1 cellular context compared by ENCODE assay signal in the genomic region with DNA sequence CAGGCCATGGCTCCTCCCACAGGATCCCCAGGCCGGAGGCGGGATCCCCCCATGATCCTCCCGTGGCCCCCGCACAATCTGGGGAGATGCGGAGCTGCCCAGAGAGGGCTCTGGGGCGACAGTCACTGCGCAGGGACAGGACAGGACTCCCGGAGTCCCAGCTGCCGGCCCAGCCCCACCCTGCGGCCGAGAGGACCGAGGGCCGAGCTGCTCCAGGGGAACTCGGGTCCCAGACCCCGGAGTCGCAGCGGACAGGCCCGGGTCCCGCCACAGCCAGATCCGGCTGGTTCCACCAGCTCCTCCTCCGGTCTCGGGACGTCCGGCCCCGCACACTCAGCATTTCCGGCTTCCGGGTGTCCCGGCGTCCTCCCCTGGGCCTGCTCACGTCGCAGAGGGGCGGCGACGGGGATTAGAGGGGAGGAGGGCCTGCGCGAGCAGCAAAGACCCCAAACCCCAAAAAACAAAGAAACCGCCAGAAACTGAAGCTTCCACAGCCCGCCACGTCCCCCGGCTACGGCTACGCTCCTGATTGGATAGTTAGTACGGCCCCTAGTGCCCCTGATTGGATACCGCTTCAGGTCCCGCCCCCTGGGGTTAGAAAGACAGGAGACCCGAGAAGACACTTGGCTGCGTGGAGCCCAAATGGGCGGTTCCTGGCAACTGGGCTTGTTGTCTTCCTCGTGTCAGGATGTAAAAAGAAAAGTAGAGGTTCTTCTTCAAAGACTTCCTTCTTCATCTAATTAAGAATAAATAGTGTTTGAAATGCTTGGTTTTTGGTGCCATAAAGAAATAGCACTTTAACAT.
TF ChIP-seq lines count a peak whose summit lies in the region.

No MANE protein-coding gene starts in this region.

TF ChIP-seq in HepG2, 621 proteins besides CTCF, POLR2A, EP300 and RAD21 (continued from another document and continues in another):
- TF ChIP-seq, protein P1, sequence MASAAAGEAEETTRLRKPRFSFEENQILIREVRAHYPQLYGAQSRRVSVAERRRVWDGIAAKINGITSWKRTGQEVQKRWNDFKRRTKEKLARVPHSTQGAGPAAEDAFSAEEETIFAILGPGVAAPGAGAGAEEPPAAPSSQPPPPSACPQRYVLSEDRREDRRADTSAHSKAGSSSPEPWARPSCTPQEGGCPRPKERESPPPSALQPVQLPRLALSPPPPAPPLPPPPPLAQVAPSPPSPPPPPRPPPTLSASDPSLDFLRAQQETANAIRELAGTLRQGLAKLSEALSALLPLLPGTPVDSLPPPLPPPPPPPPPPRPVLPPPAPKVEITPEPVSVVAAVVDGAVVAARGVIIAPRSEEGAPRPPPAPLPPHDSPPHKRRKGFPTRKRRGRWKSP (CRISPR knock-in tag; IDR thresholded peaks at IDR 0.05), result no peak
- TF ChIP-seq, protein P2, sequence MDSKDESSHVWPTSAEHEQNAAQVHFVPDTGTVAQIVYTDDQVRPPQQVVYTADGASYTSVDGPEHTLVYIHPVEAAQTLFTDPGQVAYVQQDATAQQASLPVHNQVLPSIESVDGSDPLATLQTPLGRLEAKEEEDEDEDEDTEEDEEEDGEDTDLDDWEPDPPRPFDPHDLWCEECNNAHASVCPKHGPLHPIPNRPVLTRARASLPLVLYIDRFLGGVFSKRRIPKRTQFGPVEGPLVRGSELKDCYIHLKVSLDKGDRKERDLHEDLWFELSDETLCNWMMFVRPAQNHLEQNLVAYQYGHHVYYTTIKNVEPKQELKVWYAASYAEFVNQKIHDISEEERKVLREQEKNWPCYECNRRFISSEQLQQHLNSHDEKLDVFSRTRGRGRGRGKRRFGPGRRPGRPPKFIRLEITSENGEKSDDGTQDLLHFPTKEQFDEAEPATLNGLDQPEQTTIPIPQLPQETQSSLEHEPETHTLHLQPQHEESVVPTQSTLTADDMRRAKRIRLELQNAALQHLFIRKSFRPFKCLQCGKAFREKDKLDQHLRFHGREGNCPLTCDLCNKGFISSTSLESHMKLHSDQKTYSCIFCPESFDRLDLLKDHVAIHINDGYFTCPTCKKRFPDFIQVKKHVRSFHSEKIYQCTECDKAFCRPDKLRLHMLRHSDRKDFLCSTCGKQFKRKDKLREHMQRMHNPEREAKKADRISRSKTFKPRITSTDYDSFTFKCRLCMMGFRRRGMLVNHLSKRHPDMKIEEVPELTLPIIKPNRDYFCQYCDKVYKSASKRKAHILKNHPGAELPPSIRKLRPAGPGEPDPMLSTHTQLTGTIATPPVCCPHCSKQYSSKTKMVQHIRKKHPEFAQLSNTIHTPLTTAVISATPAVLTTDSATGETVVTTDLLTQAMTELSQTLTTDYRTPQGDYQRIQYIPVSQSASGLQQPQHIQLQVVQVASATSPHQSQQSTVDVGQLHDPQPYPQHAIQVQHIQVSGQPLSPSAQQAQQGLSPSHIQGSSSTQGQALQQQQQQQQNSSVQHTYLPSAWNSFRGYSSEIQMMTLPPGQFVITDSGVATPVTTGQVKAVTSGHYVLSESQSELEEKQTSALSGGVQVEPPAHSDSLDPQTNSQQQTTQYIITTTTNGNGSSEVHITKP (CRISPR knock-in tag; IDR thresholded peaks at IDR 0.05; ENCODE audit: low read depth), result peak; percentile 70; the same call in 1 of the 2 replicates
- TF ChIP-seq, protein P3, sequence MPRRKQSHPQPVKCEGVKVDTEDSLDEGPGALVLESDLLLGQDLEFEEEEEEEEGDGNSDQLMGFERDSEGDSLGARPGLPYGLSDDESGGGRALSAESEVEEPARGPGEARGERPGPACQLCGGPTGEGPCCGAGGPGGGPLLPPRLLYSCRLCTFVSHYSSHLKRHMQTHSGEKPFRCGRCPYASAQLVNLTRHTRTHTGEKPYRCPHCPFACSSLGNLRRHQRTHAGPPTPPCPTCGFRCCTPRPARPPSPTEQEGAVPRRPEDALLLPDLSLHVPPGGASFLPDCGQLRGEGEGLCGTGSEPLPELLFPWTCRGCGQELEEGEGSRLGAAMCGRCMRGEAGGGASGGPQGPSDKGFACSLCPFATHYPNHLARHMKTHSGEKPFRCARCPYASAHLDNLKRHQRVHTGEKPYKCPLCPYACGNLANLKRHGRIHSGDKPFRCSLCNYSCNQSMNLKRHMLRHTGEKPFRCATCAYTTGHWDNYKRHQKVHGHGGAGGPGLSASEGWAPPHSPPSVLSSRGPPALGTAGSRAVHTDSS (CRISPR knock-in tag; conservative IDR thresholded peaks at IDR 0.05), result no peak
- no peak for TF ChIP-seq SCMH1 (CRISPR knock-in tag; IDR thresholded peaks at IDR 0.05; ENCODE audit: borderline replicate concordance)
- peak; percentile 59; the same call in 1 of the 2 replicates for TF ChIP-seq SP4 (CRISPR knock-in tag; IDR thresholded peaks at IDR 0.05)
- peak; percentile 47; the same call in 1 of the 2 replicates for TF ChIP-seq ZNF724P (CRISPR knock-in tag; IDR thresholded peaks at IDR 0.05; ENCODE audit: borderline replicate concordance)
- TF ChIP-seq, protein P4, sequence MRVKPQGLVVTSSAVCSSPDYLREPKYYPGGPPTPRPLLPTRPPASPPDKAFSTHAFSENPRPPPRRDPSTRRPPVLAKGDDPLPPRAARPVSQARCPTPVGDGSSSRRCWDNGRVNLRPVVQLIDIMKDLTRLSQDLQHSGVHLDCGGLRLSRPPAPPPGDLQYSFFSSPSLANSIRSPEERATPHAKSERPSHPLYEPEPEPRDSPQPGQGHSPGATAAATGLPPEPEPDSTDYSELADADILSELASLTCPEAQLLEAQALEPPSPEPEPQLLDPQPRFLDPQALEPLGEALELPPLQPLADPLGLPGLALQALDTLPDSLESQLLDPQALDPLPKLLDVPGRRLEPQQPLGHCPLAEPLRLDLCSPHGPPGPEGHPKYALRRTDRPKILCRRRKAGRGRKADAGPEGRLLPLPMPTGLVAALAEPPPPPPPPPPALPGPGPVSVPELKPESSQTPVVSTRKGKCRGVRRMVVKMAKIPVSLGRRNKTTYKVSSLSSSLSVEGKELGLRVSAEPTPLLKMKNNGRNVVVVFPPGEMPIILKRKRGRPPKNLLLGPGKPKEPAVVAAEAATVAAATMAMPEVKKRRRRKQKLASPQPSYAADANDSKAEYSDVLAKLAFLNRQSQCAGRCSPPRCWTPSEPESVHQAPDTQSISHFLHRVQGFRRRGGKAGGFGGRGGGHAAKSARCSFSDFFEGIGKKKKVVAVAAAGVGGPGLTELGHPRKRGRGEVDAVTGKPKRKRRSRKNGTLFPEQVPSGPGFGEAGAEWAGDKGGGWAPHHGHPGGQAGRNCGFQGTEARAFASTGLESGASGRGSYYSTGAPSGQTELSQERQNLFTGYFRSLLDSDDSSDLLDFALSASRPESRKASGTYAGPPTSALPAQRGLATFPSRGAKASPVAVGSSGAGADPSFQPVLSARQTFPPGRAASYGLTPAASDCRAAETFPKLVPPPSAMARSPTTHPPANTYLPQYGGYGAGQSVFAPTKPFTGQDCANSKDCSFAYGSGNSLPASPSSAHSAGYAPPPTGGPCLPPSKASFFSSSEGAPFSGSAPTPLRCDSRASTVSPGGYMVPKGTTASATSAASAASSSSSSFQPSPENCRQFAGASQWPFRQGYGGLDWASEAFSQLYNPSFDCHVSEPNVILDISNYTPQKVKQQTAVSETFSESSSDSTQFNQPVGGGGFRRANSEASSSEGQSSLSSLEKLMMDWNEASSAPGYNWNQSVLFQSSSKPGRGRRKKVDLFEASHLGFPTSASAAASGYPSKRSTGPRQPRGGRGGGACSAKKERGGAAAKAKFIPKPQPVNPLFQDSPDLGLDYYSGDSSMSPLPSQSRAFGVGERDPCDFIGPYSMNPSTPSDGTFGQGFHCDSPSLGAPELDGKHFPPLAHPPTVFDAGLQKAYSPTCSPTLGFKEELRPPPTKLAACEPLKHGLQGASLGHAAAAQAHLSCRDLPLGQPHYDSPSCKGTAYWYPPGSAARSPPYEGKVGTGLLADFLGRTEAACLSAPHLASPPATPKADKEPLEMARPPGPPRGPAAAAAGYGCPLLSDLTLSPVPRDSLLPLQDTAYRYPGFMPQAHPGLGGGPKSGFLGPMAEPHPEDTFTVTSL (CRISPR knock-in tag; IDR thresholded peaks at IDR 0.05; ENCODE audit: borderline replicate concordance), result peak; percentile 33; the same call in 1 of the 2 replicates
- TF ChIP-seq ZNF496 (CRISPR knock-in tag; IDR thresholded peaks at IDR 0.05; ENCODE audit: insufficient replicate concordance), result no peak
- TF ChIP-seq HNF4A (CRISPR knock-in tag; IDR thresholded peaks at IDR 0.05), result 0 out of 2 replicates have a peak, but pooled peaks have one; percentile 4
- TF ChIP-seq, protein P5, sequence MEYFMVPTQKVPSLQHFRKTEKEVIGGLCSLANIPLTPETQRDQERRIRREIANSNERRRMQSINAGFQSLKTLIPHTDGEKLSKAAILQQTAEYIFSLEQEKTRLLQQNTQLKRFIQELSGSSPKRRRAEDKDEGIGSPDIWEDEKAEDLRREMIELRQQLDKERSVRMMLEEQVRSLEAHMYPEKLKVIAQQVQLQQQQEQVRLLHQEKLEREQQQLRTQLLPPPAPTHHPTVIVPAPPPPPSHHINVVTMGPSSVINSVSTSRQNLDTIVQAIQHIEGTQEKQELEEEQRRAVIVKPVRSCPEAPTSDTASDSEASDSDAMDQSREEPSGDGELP (IDR thresholded peaks at IDR 0.05; ENCODE audit: borderline replicate concordance, low read depth), result no peak
- peak; percentile 57; the same call in 1 of the 2 replicates for TF ChIP-seq SAFB2 (CRISPR knock-in tag; IDR thresholded peaks at IDR 0.05; ENCODE audit: borderline replicate concordance, low read depth)
- TF ChIP-seq SSRP1 (CRISPR knock-in tag; IDR thresholded peaks at IDR 0.05), result no peak
- TF ChIP-seq, protein P6, sequence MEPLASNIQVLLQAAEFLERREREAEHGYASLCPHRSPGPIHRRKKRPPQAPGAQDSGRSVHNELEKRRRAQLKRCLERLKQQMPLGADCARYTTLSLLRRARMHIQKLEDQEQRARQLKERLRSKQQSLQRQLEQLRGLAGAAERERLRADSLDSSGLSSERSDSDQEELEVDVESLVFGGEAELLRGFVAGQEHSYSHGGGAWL (CRISPR knock-in tag; IDR thresholded peaks at IDR 0.05), result peak; percentile 37; the same call in 1 of the 2 replicates
- TF ChIP-seq, protein P7, sequence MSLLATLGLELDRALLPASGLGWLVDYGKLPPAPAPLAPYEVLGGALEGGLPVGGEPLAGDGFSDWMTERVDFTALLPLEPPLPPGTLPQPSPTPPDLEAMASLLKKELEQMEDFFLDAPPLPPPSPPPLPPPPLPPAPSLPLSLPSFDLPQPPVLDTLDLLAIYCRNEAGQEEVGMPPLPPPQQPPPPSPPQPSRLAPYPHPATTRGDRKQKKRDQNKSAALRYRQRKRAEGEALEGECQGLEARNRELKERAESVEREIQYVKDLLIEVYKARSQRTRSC (CRISPR knock-in tag; IDR thresholded peaks at IDR 0.05; ENCODE audit: low read depth), result no peak
- TF ChIP-seq, protein P8, sequence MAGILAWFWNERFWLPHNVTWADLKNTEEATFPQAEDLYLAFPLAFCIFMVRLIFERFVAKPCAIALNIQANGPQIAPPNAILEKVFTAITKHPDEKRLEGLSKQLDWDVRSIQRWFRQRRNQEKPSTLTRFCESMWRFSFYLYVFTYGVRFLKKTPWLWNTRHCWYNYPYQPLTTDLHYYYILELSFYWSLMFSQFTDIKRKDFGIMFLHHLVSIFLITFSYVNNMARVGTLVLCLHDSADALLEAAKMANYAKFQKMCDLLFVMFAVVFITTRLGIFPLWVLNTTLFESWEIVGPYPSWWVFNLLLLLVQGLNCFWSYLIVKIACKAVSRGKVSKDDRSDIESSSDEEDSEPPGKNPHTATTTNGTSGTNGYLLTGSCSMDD (CRISPR knock-in tag; IDR thresholded peaks at IDR 0.05), result no peak
- TF ChIP-seq DMAP1 (CRISPR knock-in tag; IDR thresholded peaks at IDR 0.05), result no peak; the same call in 1 of the 2 replicates
- no peak for TF ChIP-seq MED1 (CRISPR knock-in tag; IDR thresholded peaks at IDR 0.05)
- TF ChIP-seq ZNF160 (CRISPR knock-in tag; IDR thresholded peaks at IDR 0.05), result no peak
- TF ChIP-seq SYNCRIP (IDR thresholded peaks at IDR 0.05; ENCODE audit: insufficient read depth, low read depth, low read length), result no peak
- no peak for TF ChIP-seq ADNP (CRISPR knock-in tag; IDR thresholded peaks at IDR 0.05)
- TF ChIP-seq, protein P9, sequence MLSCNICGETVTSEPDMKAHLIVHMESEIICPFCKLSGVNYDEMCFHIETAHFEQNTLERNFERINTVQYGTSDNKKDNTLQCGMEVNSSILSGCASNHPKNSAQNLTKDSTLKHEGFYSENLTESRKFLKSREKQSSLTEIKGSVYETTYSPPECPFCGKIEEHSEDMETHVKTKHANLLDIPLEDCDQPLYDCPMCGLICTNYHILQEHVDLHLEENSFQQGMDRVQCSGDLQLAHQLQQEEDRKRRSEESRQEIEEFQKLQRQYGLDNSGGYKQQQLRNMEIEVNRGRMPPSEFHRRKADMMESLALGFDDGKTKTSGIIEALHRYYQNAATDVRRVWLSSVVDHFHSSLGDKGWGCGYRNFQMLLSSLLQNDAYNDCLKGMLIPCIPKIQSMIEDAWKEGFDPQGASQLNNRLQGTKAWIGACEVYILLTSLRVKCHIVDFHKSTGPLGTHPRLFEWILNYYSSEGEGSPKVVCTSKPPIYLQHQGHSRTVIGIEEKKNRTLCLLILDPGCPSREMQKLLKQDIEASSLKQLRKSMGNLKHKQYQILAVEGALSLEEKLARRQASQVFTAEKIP (CRISPR knock-in tag; IDR thresholded peaks at IDR 0.05; ENCODE audit: borderline replicate concordance), result no peak
- TF ChIP-seq, protein P10, sequence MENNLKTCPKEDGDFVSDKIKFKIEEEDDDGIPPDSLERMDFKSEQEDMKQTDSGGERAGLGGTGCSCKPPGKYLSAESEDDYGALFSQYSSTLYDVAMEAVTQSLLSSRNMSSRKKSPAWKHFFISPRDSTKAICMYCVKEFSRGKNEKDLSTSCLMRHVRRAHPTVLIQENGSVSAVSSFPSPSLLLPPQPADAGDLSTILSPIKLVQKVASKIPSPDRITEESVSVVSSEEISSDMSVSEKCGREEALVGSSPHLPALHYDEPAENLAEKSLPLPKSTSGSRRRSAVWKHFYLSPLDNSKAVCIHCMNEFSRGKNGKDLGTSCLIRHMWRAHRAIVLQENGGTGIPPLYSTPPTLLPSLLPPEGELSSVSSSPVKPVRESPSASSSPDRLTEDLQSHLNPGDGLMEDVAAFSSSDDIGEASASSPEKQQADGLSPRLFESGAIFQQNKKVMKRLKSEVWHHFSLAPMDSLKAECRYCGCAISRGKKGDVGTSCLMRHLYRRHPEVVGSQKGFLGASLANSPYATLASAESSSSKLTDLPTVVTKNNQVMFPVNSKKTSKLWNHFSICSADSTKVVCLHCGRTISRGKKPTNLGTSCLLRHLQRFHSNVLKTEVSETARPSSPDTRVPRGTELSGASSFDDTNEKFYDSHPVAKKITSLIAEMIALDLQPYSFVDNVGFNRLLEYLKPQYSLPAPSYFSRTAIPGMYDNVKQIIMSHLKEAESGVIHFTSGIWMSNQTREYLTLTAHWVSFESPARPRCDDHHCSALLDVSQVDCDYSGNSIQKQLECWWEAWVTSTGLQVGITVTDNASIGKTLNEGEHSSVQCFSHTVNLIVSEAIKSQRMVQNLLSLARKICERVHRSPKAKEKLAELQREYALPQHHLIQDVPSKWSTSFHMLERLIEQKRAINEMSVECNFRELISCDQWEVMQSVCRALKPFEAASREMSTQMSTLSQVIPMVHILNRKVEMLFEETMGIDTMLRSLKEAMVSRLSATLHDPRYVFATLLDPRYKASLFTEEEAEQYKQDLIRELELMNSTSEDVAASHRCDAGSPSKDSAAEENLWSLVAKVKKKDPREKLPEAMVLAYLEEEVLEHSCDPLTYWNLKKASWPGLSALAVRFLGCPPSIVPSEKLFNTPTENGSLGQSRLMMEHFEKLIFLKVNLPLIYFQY (CRISPR knock-in tag; IDR thresholded peaks at IDR 0.05; ENCODE audit: borderline replicate concordance), result peak; percentile 63; the same call in 1 of the 2 replicates
- TF ChIP-seq CCDC6 (CRISPR knock-in tag; IDR thresholded peaks at IDR 0.05), result no peak
- no peak for TF ChIP-seq ZFP36 (IDR thresholded peaks at IDR 0.05; ENCODE audit: borderline replicate concordance, low read depth, low read length, partially characterized antibody)
